Comparison of ENCODE assay signal across 8 cellular contexts in the genomic region with DNA sequence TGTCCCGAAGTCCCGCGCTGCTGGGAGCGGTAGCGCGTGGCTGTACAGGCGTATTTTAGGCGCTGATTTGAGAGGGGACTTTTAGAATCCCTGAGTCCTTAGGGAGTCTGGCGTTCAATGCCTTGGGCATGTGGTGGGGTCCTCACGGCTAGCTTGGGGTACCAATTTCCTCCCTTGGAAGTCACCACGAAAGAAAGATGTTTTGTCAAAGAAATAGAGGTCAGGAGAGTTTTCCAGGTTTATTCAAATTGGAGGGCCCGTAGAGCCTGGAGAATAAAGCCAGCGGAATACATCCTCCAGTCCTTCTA.
DNase-seq lines count a peak whose midpoint lies in the region; ATAC-seq, FAIRE-seq and TF ChIP-seq lines count a peak whose summit lies in the region.

No MANE protein-coding gene starts in this region.

- peak overlapping the region; percentile 72 for H3K4me3 Mint-ChIP-seq in central memory CD8-positive, alpha-beta T cell

- TF ChIP-seq CTCF in AG10803 (conservative IDR thresholded peaks at IDR 0.05; ENCODE audit: low read length) (no peak), GM10266 (IDR thresholded peaks at IDR 0.05; ENCODE audit: control insufficient read depth, insufficient read depth, low read depth, missing control alignments) (no peak)

- no peak for FAIRE-seq in GM12892 (lab: Jason Lieb, UNC)

- H3K9ac ChIP-seq in HUES6 (ENCODE audit: low read length): peak overlapping the region; percentile 65

- peaks cover 6% of the 10 kb centered on the region for H3K36me3 Mint-ChIP-seq in central memory CD8-positive, alpha-beta T cell (ENCODE audit: insufficient read depth)

- no peak for ATAC-seq in central memory CD8-positive, alpha-beta T cell (replicated peaks; ENCODE audit: extremely low read depth, poor library complexity, severe bottlenecking)
- no peak for ATAC-seq in HG03039 (IDR thresholded peaks at IDR 0.05; ENCODE audit: unreplicated experiment)

- H3K9me3 ChIP-seq in HUES6 (ENCODE audit: control insufficient read depth, insufficient read depth, low read depth, low read length) (no peaks in the 10 kb centered on the region), muscle layer of duodenum (ENCODE audit: control insufficient read depth in 1 of 2, low read length in 2 of 2) (no peaks in the 10 kb centered on the region)

- no peaks in the 10 kb centered on the region for H3K27me3 ChIP-seq in HUES6 (ENCODE audit: control insufficient read depth, insufficient read depth, low read length)
- H3K27me3 ChIP-seq in muscle layer of duodenum (ENCODE audit: low read depth, low read length): no peaks in the 10 kb centered on the region

- peaks cover 12% of the 10 kb centered on the region for H3K4me1 Mint-ChIP-seq in central memory CD8-positive, alpha-beta T cell

- H3K4me3 ChIP-seq in AG10803 (ENCODE audit: low read length) (peak overlapping the region; percentile 85), HUES6 (ENCODE audit: low read depth, low read length) (peak overlapping the region; percentile 73), muscle layer of duodenum (ENCODE audit: low read depth in 1 of 2, low read length in 2 of 2) (peak overlapping the region; percentile 88 to 93)

- TF ChIP-seq POLR2A in GM12892 (IDR thresholded peaks at IDR 0.05; ENCODE audit: low read depth, low read length): no peak

- H3K27ac ChIP-seq in HUES6 (ENCODE audit: low read depth, low read length): peak overlapping the region; percentile 61; the same call in 1 of the 2 replicates
- peak overlapping the region; percentile 83 for H3K27ac ChIP-seq in muscle layer of duodenum (ENCODE audit: low read length)

- H3K36me3 ChIP-seq in HUES6 (ENCODE audit: control insufficient read depth, insufficient read depth, low read length) (no peaks in the 10 kb centered on the region), muscle layer of duodenum (ENCODE audit: control insufficient read depth in 1 of 2, insufficient read depth in 2 of 2, low read length in 2 of 2) (peaks cover 0 to 5% of the 10 kb centered on the region in 2 donors)

- H3K4me1 ChIP-seq in HUES6 (ENCODE audit: control insufficient read depth, insufficient read depth, low read length): peaks cover 3% of the 10 kb centered on the region; the same call in 1 of the 2 replicates
- H3K4me1 ChIP-seq in muscle layer of duodenum (ENCODE audit: control insufficient read depth in 1 of 2, insufficient read depth in 2 of 2, low read length in 2 of 2): peaks cover 0 to 27% of the 10 kb centered on the region in 2 donors

- H3K27me3 Mint-ChIP-seq in central memory CD8-positive, alpha-beta T cell: no peaks in the 10 kb centered on the region

- H3K9me3 Mint-ChIP-seq in central memory CD8-positive, alpha-beta T cell: no peaks in the 10 kb centered on the region

- peak overlapping the region; percentile 95 for H3K27ac Mint-ChIP-seq in central memory CD8-positive, alpha-beta T cell (ENCODE audit: low read depth)

- DNase-seq in AG10803 (ENCODE audit: low read depth) (no peak), RKO (ENCODE audit: low spot score) (no peak), GM12892 (ENCODE audit: insufficient read length) (no peak), GM10266 (ENCODE audit: extremely low spot score) (no peak)
- no peak for DNase-seq in central memory CD8-positive, alpha-beta T cell (ENCODE audit: low spot score in 2 of 2)
